In genomic region chr5:142981475-142981874, GRCh38 we compare ENCODE assay signal across 10 cellular contexts.
DNase-seq lines count a peak whose midpoint lies in the region; ATAC-seq, FAIRE-seq and TF ChIP-seq lines count a peak whose summit lies in the region.
"Had no signal": no experiment of that assay in that cellular context is flagged by ENCODE, and none has a peak within 500 bp of the region (broad histone marks: within the 10 kb centered on the region; RNA-seq: fewer than 3 reads in every experiment).

No MANE protein-coding gene starts in this region.

- 56% methylated on average over 5 of the region's 5 CpGs for WGBS in A549 (ENCODE audit: missing lambda C conversion rate)
- WGBS in HUES64, result 87% methylated on average over 5 of the region's 5 CpGs

- peaks cover 22% of the 10 kb centered on the region for H3K4me1 Mint-ChIP-seq in mesothelial cell of epicardium

- CTCF ChIA-PET in A549 (lab: Yijun Ruan, JAX), result interaction anchor here (1.0 to 1.2 kb wide), 2 partner anchors 60 to 259 kb away, joined by 4 read pairs; no protein-coding TSS in a partner anchor

- ATAC-seq in A549, result 0 out of 6 replicates have a peak, but pooled peaks of 1 of the 2 experiments have one; percentile 16

- H3K27me3 ChIP-seq in HUES64 (ENCODE audit: insufficient read depth, low read length), result no peaks in the 10 kb centered on the region

- H3K4me1 ChIP-seq in A549 (peaks cover 19% of the 10 kb centered on the region), HUES64 (ENCODE audit: insufficient read depth, low read length) (peaks cover 34% of the 10 kb centered on the region)

- TF ChIP-seq RAD21 in A549 (conservative IDR thresholded peaks at IDR 0.05 in 1 of 2, IDR thresholded peaks at IDR 0.05 in 1 of 2), result no peak

- no peaks in the 10 kb centered on the region for H3K9me3 ChIP-seq in A549
- no peaks in the 10 kb centered on the region for H3K9me3 ChIP-seq in HUES64 (ENCODE audit: insufficient read depth, low read depth, low read length)

- H3K4me3 ChIP-seq in A549 (no peak overlapping the region), HUES64 (ENCODE audit: low read length) (no peak overlapping the region)

- H3K9me3 Mint-ChIP-seq in mesothelial cell of epicardium, result peaks cover 2% of the 10 kb centered on the region

- H3K9ac ChIP-seq in HUES64 (ENCODE audit: low read depth, low read length), result no peak overlapping the region; the same call in 1 of the 2 replicates

- TF ChIP-seq CTCF in A549 (IDR thresholded peaks at IDR 0.05) (no peak), mesothelial cell of epicardium (IDR thresholded peaks at IDR 0.05; ENCODE audit: unreplicated experiment) (no peak)

- DNase-seq in A549 (ENCODE audit: low read depth in 1 of 2, low spot score in 1 of 2) (no peak), caudate nucleus (lab: John Stamatoyannopoulos, UW) (no peak), mesothelial cell of epicardium (ENCODE audit: low spot score in 2 of 2, unreplicated experiment in 2 of 2) (no peak), cerebellar nuclear complex (lab: John Stamatoyannopoulos, UW) (no peak), NCI-H524 treated with DMSO at 0.1 percent for 48 hours (lab: John Stamatoyannopoulos, UW) (no peak), frontal cortex (ENCODE audit: low spot score in 2 of 2) (no peak)
- no peak for DNase-seq in stimulated activated CD4-positive, alpha-beta T cell treated with anti-CD3 and anti-CD28 coated beads, Interleukin-2, amount 100 ng/mL, for 48 hours
- DNase-seq: activated naive CD4-positive, alpha-beta T cell treated with anti-CD3 and anti-CD28 coated beads, Interleukin-2, amount 50 U/mL, for 16 hours; naive B cell had no signal

- H3K27ac Mint-ChIP-seq in mesothelial cell of epicardium, result peak overlapping the region; percentile 90

- no peak for TF ChIP-seq POLR2A in A549 (IDR thresholded peaks at IDR 0.05; ENCODE audit: low read length)

- H3K27me3 Mint-ChIP-seq in mesothelial cell of epicardium (ENCODE audit: low read depth), result no peaks in the 10 kb centered on the region
- H3K27me3 Mint-ChIP-seq: naive B cell had no signal

- TF ChIP-seq EP300 in A549 (IDR thresholded peaks at IDR 0.05), result no peak

- no peak overlapping the region for H3K4me3 Mint-ChIP-seq in mesothelial cell of epicardium

- POLR2A ChIA-PET in A549 (lab: Yijun Ruan, JAX), result no interaction called here

- no peaks in the 10 kb centered on the region for H3K36me3 ChIP-seq in HUES64 (ENCODE audit: insufficient read depth, low read length)

- FAIRE-seq in A549 (lab: Jason Lieb, UNC), result no peak
- no peak for FAIRE-seq in frontal cortex (lab: Jason Lieb, UNC)

- H3K36me3 Mint-ChIP-seq in mesothelial cell of epicardium, result no peaks in the 10 kb centered on the region
- H3K36me3 Mint-ChIP-seq: naive B cell had no signal

- peak overlapping the region; percentile 67 for H3K4me2 ChIP-seq in A549

- peak overlapping the region; percentile 41 to 63; a peak in 4 of 6 replicates for H3K27ac ChIP-seq in A549
- peak overlapping the region; percentile 40 for H3K27ac ChIP-seq in HUES64 (ENCODE audit: low read depth, low read length)
- peak overlapping the region; percentile 32 for H3K27ac ChIP-seq in caudate nucleus (ENCODE audit: low read depth, low read length)

TF ChIP-seq in A549, 52 proteins besides CTCF, POLR2A, EP300 and RAD21:
- TF ChIP-seq HDAC2 (IDR thresholded peaks at IDR 0.05), result no peak
- TF ChIP-seq BCL3 (IDR thresholded peaks at IDR 0.05), result no peak
- TF ChIP-seq MYC (IDR thresholded peaks at IDR 0.05; ENCODE audit: borderline replicate concordance, low read length), result no peak
- no peak for TF ChIP-seq RFX5 (IDR thresholded peaks at IDR 0.05)
- TF ChIP-seq BHLHE40 (IDR thresholded peaks at IDR 0.05; ENCODE audit: low read depth, low read length), result no peak
- TF ChIP-seq ATOH8 (CRISPR knock-in tag; IDR thresholded peaks at IDR 0.05; ENCODE audit: low read depth), result no peak
- no peak for TF ChIP-seq HMGXB4 (CRISPR knock-in tag; IDR thresholded peaks at IDR 0.05; ENCODE audit: borderline replicate concordance)
- TF ChIP-seq CHD2 (IDR thresholded peaks at IDR 0.05; ENCODE audit: low read length, partially characterized antibody), result no peak
